Comparison of ENCODE assay signal across 1 cellular context in genomic region chr10:127872871-127873600, GRCh38.
TF ChIP-seq lines count a peak whose summit lies in the region.

No MANE protein-coding gene starts in this region.

TF ChIP-seq in HepG2, 621 proteins besides CTCF, POLR2A, EP300 and RAD21 (continues in another document):
- no peak for TF ChIP-seq ZNF530 (CRISPR knock-in tag; IDR thresholded peaks at IDR 0.05; ENCODE audit: low read depth)
- no peak for TF ChIP-seq LRRFIP1 (CRISPR knock-in tag; conservative IDR thresholded peaks at IDR 0.05)
- no peak for TF ChIP-seq ZNF788 (CRISPR knock-in tag; IDR thresholded peaks at IDR 0.05; ENCODE audit: borderline replicate concordance)
- TF ChIP-seq CENPX (CRISPR knock-in tag; IDR thresholded peaks at IDR 0.05): no peak
- TF ChIP-seq ZNF326 (CRISPR knock-in tag; IDR thresholded peaks at IDR 0.05; ENCODE audit: borderline replicate concordance): no peak
- no peak for TF ChIP-seq SNAPC2 (CRISPR knock-in tag; IDR thresholded peaks at IDR 0.05)
- peak; percentile 41; the same call in 1 of the 2 replicates for TF ChIP-seq TFDP1 (CRISPR knock-in tag; IDR thresholded peaks at IDR 0.05; ENCODE audit: borderline replicate concordance)
- peak; percentile 56 for TF ChIP-seq STAG1 (CRISPR knock-in tag; IDR thresholded peaks at IDR 0.05)
- TF ChIP-seq ZNF720 (CRISPR knock-in tag; IDR thresholded peaks at IDR 0.05): no peak
- no peak for TF ChIP-seq ZNF883 (CRISPR knock-in tag; IDR thresholded peaks at IDR 0.05; ENCODE audit: not compliant biosample characterization)
- 0 out of 2 replicates have a peak, but pooled peaks have one; percentile 23 for TF ChIP-seq ARID5B (CRISPR knock-in tag; IDR thresholded peaks at IDR 0.05)
- no peak for TF ChIP-seq E2F2 (CRISPR knock-in tag; IDR thresholded peaks at IDR 0.05; ENCODE audit: borderline replicate concordance)
- no peak for TF ChIP-seq EZH2 (conservative IDR thresholded peaks at IDR 0.05; ENCODE audit: low read depth, low read length)
- no peak for TF ChIP-seq ISL2 (CRISPR knock-in tag; IDR thresholded peaks at IDR 0.05)
- no peak for TF ChIP-seq ZNF124 (CRISPR knock-in tag; IDR thresholded peaks at IDR 0.05)
- TF ChIP-seq PRDM10 (CRISPR knock-in tag; IDR thresholded peaks at IDR 0.05; ENCODE audit: low read depth): no peak
- peak; percentile 21; the same call in 1 of the 2 replicates for TF ChIP-seq FOXA3 (CRISPR knock-in tag; IDR thresholded peaks at IDR 0.05)
- no peak for TF ChIP-seq ZC3H13 (CRISPR knock-in tag; IDR thresholded peaks at IDR 0.05)
- TF ChIP-seq FOXK1 (CRISPR knock-in tag; IDR thresholded peaks at IDR 0.05; ENCODE audit: borderline replicate concordance, low read depth): peak; percentile 33; the same call in 1 of the 2 replicates
- TF ChIP-seq ZNF549 (CRISPR knock-in tag; IDR thresholded peaks at IDR 0.05): 0 out of 2 replicates have a peak, but pooled peaks have one; percentile 59
- TF ChIP-seq GATAD2A (CRISPR knock-in tag; IDR thresholded peaks at IDR 0.05): 0 out of 2 replicates have a peak, but pooled peaks have one; percentile 9
- TF ChIP-seq PAXIP1 (CRISPR knock-in tag; conservative IDR thresholded peaks at IDR 0.05): no peak
- peak; percentile 97 for TF ChIP-seq HNF4A (CRISPR knock-in tag; IDR thresholded peaks at IDR 0.05)
- no peak for TF ChIP-seq RFX1 (IDR thresholded peaks at IDR 0.05)
- TF ChIP-seq SALL2 (CRISPR knock-in tag; IDR thresholded peaks at IDR 0.05): no peak
- TF ChIP-seq NFKBIZ (CRISPR knock-in tag; IDR thresholded peaks at IDR 0.05): no peak
- no peak for TF ChIP-seq ZNF205 (CRISPR knock-in tag; IDR thresholded peaks at IDR 0.05)
- TF ChIP-seq ATF5 (CRISPR knock-in tag; IDR thresholded peaks at IDR 0.05; ENCODE audit: low read depth): no peak
- no peak for TF ChIP-seq PRDM15 (CRISPR knock-in tag; IDR thresholded peaks at IDR 0.05)
- TF ChIP-seq FOSL2 (CRISPR knock-in tag; IDR thresholded peaks at IDR 0.05): no peak
- TF ChIP-seq NR2F2 (IDR thresholded peaks at IDR 0.05; ENCODE audit: borderline replicate concordance, low read depth): no peak
- TF ChIP-seq ELF3 (CRISPR knock-in tag; IDR thresholded peaks at IDR 0.05): no peak
- TF ChIP-seq NCOR1 (IDR thresholded peaks at IDR 0.05; ENCODE audit: borderline replicate concordance, low read length): peak; percentile 90
